25 cellular contexts compared by ENCODE assay signal in the genomic region with DNA sequence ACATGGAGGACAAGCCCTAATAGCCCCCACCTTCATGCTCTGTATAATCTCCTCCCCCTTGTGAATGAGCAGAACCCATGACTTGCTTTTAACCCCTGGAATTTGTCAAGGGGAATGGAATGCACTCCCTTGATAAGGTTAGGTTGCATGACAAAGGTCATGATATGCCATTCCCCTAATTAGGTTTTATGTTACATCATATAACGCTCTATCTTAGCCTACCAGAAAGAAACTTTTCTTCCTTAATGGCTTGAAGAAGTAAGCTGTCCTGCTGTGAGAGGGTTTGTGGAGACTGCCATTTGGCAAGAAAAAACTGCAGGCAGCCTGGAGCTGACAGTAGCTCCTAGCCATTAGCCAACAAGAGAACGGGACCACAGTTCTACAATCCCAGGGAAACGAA.
DNase-seq lines count a peak whose midpoint lies in the region; ATAC-seq and TF ChIP-seq lines count a peak whose summit lies in the region.
"Had no signal": no experiment of that assay in that cellular context is flagged by ENCODE, and none has a peak within 500 bp of the region (broad histone marks: within the 10 kb centered on the region; RNA-seq: fewer than 3 reads in every experiment).

No MANE protein-coding gene starts in this region.

- H3K36me3 Mint-ChIP-seq in WTC11 (no peaks in the 10 kb centered on the region), HFFc6 (ENCODE audit: low read depth) (no peaks in the 10 kb centered on the region)
- H3K36me3 Mint-ChIP-seq: CD8-positive, alpha-beta memory T cell; stimulated activated effector memory CD8-positive, alpha-beta T cell treated with anti-CD3 and anti-CD28 coated beads, Interleukin-12 subunit alpha, Interleukin-12 subunit beta, amount 100 ng/mL, for 72 hours had no signal

- TF ChIP-seq CTCF in cardiac muscle cell (IDR thresholded peaks at IDR 0.05; ENCODE audit: low read depth, low read length): no peak
- TF ChIP-seq CTCF in WTC11 (IDR thresholded peaks at IDR 0.05): no peak
- TF ChIP-seq CTCF in retinal pigment epithelial cell (conservative IDR thresholded peaks at IDR 0.05; ENCODE audit: low read depth, low read length): no peak
- TF ChIP-seq CTCF in colonic mucosa (IDR thresholded peaks at IDR 0.05): no peak
- TF ChIP-seq CTCF in HFFc6 (IDR thresholded peaks at IDR 0.05): no peak

- H3K4me1 ChIP-seq in cardiac muscle cell (ENCODE audit: low read depth) (peaks cover 7% of the 10 kb centered on the region), colonic mucosa (no peaks in the 10 kb centered on the region)
- H3K4me1 ChIP-seq: gastrocnemius medialis, suprapubic skin had no signal

- H3K9me3 Mint-ChIP-seq in WTC11 (peaks cover 18% of the 10 kb centered on the region), HFFc6 (peaks cover 37% of the 10 kb centered on the region)

- peak in 1 of 2 donors; percentile 43 for DNase-seq in cardiac muscle cell (ENCODE audit: low read depth in 1 of 2, low spot score in 1 of 2)
- no peak for DNase-seq in cardiac septum (ENCODE audit: low spot score)
- DNase-seq in WTC11 (ENCODE audit: low spot score): peak; percentile 30
- peak; percentile 52 for DNase-seq in iPS-NIHi7 (ENCODE audit: extremely low spot score)
- peak; percentile 12 for DNase-seq in retinal pigment epithelial cell (ENCODE audit: low read depth)
- no peak for DNase-seq in colonic mucosa
- DNase-seq in HFFc6: no peak
- DNase-seq: activated CD4-positive, alpha-beta T cell treated with anti-CD3 and anti-CD28 coated beads for 48 hours; activated naive CD4-positive, alpha-beta T cell treated with anti-CD3 and anti-CD28 coated beads for 36 hours; activated T-cell treated with anti-CD3 and anti-CD28 coated beads, Interleukin-2, amount 50 U/mL, for 48 hours; amniotic stem cell; CD8-positive, alpha-beta memory T cell; DMS153; gastrocnemius medialis; Kasumi-1; NCI-H69; RPMI8226; SK-N-SH; stimulated activated CD4-positive, alpha-beta T cell treated with anti-CD3 and anti-CD28 coated beads, Interleukin-2, amount 100 ng/mL, for 48 hours; T-helper 17 cell had no signal

- H3K9ac ChIP-seq in colonic mucosa (ENCODE audit: low read depth in 2 of 2, low read length in 2 of 2): no peak overlapping the region
- H3K9ac ChIP-seq: SK-N-SH had no signal

- H3K4me3 Mint-ChIP-seq in WTC11 (peak overlapping the region; percentile 26), HFFc6 (no peak overlapping the region)
- H3K4me3 Mint-ChIP-seq: activated naive CD4-positive, alpha-beta T cell treated with anti-CD3 and anti-CD28 coated beads for 36 hours; CD8-positive, alpha-beta memory T cell; nephron; stimulated activated effector memory CD8-positive, alpha-beta T cell treated with anti-CD3 and anti-CD28 coated beads, Interleukin-12 subunit alpha, Interleukin-12 subunit beta, amount 100 ng/mL, for 72 hours; T-helper 17 cell had no signal

- H3K27me3 Mint-ChIP-seq in WTC11 (ENCODE audit: low read depth) (no peaks in the 10 kb centered on the region), HFFc6 (ENCODE audit: insufficient read depth) (no peaks in the 10 kb centered on the region)
- H3K27me3 Mint-ChIP-seq: T-helper 17 cell had no signal

- CTCF ChIA-PET in WTC11 (lab: Charles Lee): no interaction called here

- H3K27ac Mint-ChIP-seq in WTC11 (peak overlapping the region; percentile 93), HFFc6 (no peak overlapping the region)
- H3K27ac Mint-ChIP-seq: activated naive CD4-positive, alpha-beta T cell treated with anti-CD3 and anti-CD28 coated beads for 36 hours; CD8-positive, alpha-beta memory T cell; stimulated activated effector memory CD8-positive, alpha-beta T cell treated with anti-CD3 and anti-CD28 coated beads, Interleukin-12 subunit alpha, Interleukin-12 subunit beta, amount 100 ng/mL, for 72 hours; T-helper 17 cell had no signal

- H3K36me3 ChIP-seq in cardiac muscle cell: no peaks in the 10 kb centered on the region
- no peaks in the 10 kb centered on the region for H3K36me3 ChIP-seq in colonic mucosa
- H3K36me3 ChIP-seq: gastrocnemius medialis, suprapubic skin had no signal

- H3K27ac ChIP-seq in cardiac muscle cell: peak overlapping the region; percentile 73
- H3K27ac ChIP-seq in colonic mucosa: no peak overlapping the region
- H3K27ac ChIP-seq: gastrocnemius medialis, suprapubic skin had no signal

- H3K27me3 ChIP-seq in cardiac muscle cell (no peaks in the 10 kb centered on the region), colonic mucosa (no peaks in the 10 kb centered on the region)
- H3K27me3 ChIP-seq: gastrocnemius medialis, suprapubic skin had no signal

- intact Hi-C loops in cardiac septum (cut with DNase I) (no loop called here), colonic mucosa (cut with DNase I) (no loop called here)

- no peak overlapping the region for H3K4me3 ChIP-seq in cardiac muscle cell
- H3K4me3 ChIP-seq in retinal pigment epithelial cell (ENCODE audit: low read length): no peak overlapping the region
- H3K4me3 ChIP-seq in colonic mucosa: no peak overlapping the region
- H3K4me3 ChIP-seq: gastrocnemius medialis, suprapubic skin had no signal

- ATAC-seq in WTC11: peak; percentile 99
- no peak for ATAC-seq in HG02798 (IDR thresholded peaks at IDR 0.05; ENCODE audit: poor library complexity, unreplicated experiment)
- ATAC-seq: gastrocnemius medialis; left lobe of liver; stimulated activated effector memory CD8-positive, alpha-beta T cell treated with anti-CD3 and anti-CD28 coated beads, Interleukin-12 subunit alpha, Interleukin-12 subunit beta, amount 100 ng/mL, for 72 hours; T-helper 17 cell had no signal

- H3K9me3 ChIP-seq in cardiac muscle cell (ENCODE audit: low read depth): no peaks in the 10 kb centered on the region
- H3K9me3 ChIP-seq in colonic mucosa: no peaks in the 10 kb centered on the region
- H3K9me3 ChIP-seq: gastrocnemius medialis, SK-N-SH, suprapubic skin had no signal

- H3K4me1 Mint-ChIP-seq in WTC11: peaks cover 15% of the 10 kb centered on the region
- H3K4me1 Mint-ChIP-seq in HFFc6 (ENCODE audit: low read depth): no peaks in the 10 kb centered on the region
- H3K4me1 Mint-ChIP-seq: CD8-positive, alpha-beta memory T cell; nephron; stimulated activated effector memory CD8-positive, alpha-beta T cell treated with anti-CD3 and anti-CD28 coated beads, Interleukin-12 subunit alpha, Interleukin-12 subunit beta, amount 100 ng/mL, for 72 hours; T-helper 17 cell had no signal

- POLR2A ChIA-PET in WTC11 (lab: Charles Lee): no interaction called here

TF ChIP-seq in WTC11, 78 proteins besides CTCF, POLR2A, EP300 and RAD21:
- TF ChIP-seq ZNF317 (CRISPR knock-in tag; IDR thresholded peaks at IDR 0.05; ENCODE audit: borderline replicate concordance, low read depth): 0 out of 2 replicates have a peak, but pooled peaks have one; percentile 29
- 0 out of 2 replicates have a peak, but pooled peaks have one; percentile 37 for TF ChIP-seq TEAD1 (CRISPR knock-in tag; IDR thresholded peaks at IDR 0.05)
- TF ChIP-seq TEAD4 (CRISPR knock-in tag; IDR thresholded peaks at IDR 0.05): 0 out of 2 replicates have a peak, but pooled peaks have one; percentile 48
- TF ChIP-seq RORB (CRISPR knock-in tag; IDR thresholded peaks at IDR 0.05): no peak

Comparison
In these comparisons a context has a peak if more than half of its experiments do, and no peak if none do; other contexts are left out.
1. DNase-seq: peak in WTC11 (single experiment), iPS-NIHi7 (single experiment) and retinal pigment epithelial cell (single experiment); none in cardiac septum (single experiment), colonic mucosa (single experiment) and HFFc6 (single experiment).